11 cellular contexts compared by ENCODE assay signal in the genomic region with DNA sequence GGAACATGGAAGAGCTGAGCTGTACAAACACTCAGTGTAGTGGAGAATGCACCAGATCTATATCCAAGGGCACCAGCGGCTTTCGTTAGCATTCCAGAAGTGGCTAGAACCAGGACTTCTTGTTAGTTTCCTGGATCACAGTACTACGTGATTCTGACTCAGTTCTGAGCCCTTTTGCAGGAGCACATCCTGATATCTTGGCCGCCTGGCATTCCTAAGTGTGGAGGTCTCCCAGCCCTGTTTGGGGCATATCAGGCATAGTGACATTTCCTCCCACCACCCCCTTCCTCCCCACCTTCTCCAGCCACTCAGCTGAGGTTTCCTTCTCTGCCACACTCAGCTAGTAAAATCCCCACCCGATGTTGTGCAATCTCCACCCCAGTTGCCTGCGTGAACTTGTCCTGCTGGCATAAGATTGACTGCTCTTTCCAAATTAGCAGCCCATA.
A peak's percentile ranks its signal among the peaks of the same experiment; 100 is the strongest.
DNase-seq lines count a peak whose midpoint lies in the region; ATAC-seq lines count a peak whose summit lies in the region.
"Had no signal": no experiment of that assay in that cellular context is flagged by ENCODE, and none has a peak within 500 bp of the region (broad histone marks: within the 10 kb centered on the region; RNA-seq: fewer than 3 reads in every experiment).

No MANE protein-coding gene starts in this region.

- H3K36me3 Mint-ChIP-seq in stimulated activated naive B cell treated with anti-CD40 and anti-IgM and Interleukin-4, amounts not matched to agents 10 μg/mL and 1 μg/mL and 100 μg/mL, for 72 hours: peaks cover 56 to 73% of the 10 kb centered on the region in 2 donors

- no peaks in the 10 kb centered on the region for H3K9me3 Mint-ChIP-seq in stimulated activated naive B cell treated with anti-CD40 and anti-IgM and Interleukin-4, amounts not matched to agents 10 μg/mL and 1 μg/mL and 100 μg/mL, for 72 hours

- peak overlapping the region; percentile 33 to 43 for H3K4me3 Mint-ChIP-seq in stimulated activated naive B cell treated with anti-CD40 and anti-IgM and Interleukin-4, amounts not matched to agents 10 μg/mL and 1 μg/mL and 100 μg/mL, for 72 hours

- H3K27ac Mint-ChIP-seq in stimulated activated naive B cell treated with anti-CD40 and anti-IgM and Interleukin-4, amounts not matched to agents 10 μg/mL and 1 μg/mL and 100 μg/mL, for 72 hours: peak overlapping the region; percentile 91

- intact Hi-C loops in Right ventricle myocardium superior (cut with DNase I): no loop called here

- peak; percentile 82 for DNase-seq in SIG-M5 treated with dmso at 0.1 percent for 504 hours (lab: John Stamatoyannopoulos, UW; ENCODE audit: unreplicated experiment)
- DNase-seq in SIG-M5 (lab: John Stamatoyannopoulos, UW): no peak
- peak; percentile 53 for DNase-seq in UCSD-AML1 (lab: John Stamatoyannopoulos, UW; ENCODE audit: unreplicated experiment)
- peak; percentile 51 for DNase-seq in Right ventricle myocardium superior
- no peak for DNase-seq in stimulated activated naive B cell treated with anti-CD40 and anti-IgM and Interleukin-4, amounts not matched to agents 10 μg/mL and 1 μg/mL and 100 μg/mL, for 72 hours
- no peak for DNase-seq in KG1 (lab: John Stamatoyannopoulos, UW)
- DNase-seq: 8988T; NCI-H146; stimulated activated CD4-positive, alpha-beta T cell treated with anti-CD3 and anti-CD28 coated beads, Interleukin-4, amount 100 ng/mL, for 4 hours had no signal

- H3K27me3 Mint-ChIP-seq in stimulated activated naive B cell treated with anti-CD40 and anti-IgM and Interleukin-4, amounts not matched to agents 10 μg/mL and 1 μg/mL and 100 μg/mL, for 72 hours: no peaks in the 10 kb centered on the region

- peaks cover 55 to 75% of the 10 kb centered on the region in 2 donors for H3K4me1 Mint-ChIP-seq in stimulated activated naive B cell treated with anti-CD40 and anti-IgM and Interleukin-4, amounts not matched to agents 10 μg/mL and 1 μg/mL and 100 μg/mL, for 72 hours

- ATAC-seq in Right ventricle myocardium superior (ENCODE audit: poor library complexity) (peak; percentile 51), HG03432 (IDR thresholded peaks at IDR 0.05; ENCODE audit: unreplicated experiment) (no peak), HG02642 (IDR thresholded peaks at IDR 0.05; ENCODE audit: poor library complexity, unreplicated experiment) (no peak)
- ATAC-seq in stimulated activated naive B cell treated with anti-CD40 and anti-IgM and Interleukin-4, amounts not matched to agents 10 μg/mL and 1 μg/mL and 100 μg/mL, for 72 hours (replicated peaks): no peak

Comparison
In these comparisons a context has a peak if more than half of its experiments do, and no peak if none do; other contexts are left out.
1. DNase-seq: peak in SIG-M5 treated with dmso at 0.1 percent for 504 hours (single experiment), UCSD-AML1 (single experiment) and Right ventricle myocardium superior (single experiment); none in SIG-M5 (single experiment), stimulated activated naive B cell treated with anti-CD40 and anti-IgM and Interleukin-4, amounts not matched to agents 10 μg/mL and 1 μg/mL and 100 μg/mL, for 72 hours (single experiment) and KG1 (single experiment).